1 cellular context compared by ENCODE assay signal in the genomic region with DNA sequence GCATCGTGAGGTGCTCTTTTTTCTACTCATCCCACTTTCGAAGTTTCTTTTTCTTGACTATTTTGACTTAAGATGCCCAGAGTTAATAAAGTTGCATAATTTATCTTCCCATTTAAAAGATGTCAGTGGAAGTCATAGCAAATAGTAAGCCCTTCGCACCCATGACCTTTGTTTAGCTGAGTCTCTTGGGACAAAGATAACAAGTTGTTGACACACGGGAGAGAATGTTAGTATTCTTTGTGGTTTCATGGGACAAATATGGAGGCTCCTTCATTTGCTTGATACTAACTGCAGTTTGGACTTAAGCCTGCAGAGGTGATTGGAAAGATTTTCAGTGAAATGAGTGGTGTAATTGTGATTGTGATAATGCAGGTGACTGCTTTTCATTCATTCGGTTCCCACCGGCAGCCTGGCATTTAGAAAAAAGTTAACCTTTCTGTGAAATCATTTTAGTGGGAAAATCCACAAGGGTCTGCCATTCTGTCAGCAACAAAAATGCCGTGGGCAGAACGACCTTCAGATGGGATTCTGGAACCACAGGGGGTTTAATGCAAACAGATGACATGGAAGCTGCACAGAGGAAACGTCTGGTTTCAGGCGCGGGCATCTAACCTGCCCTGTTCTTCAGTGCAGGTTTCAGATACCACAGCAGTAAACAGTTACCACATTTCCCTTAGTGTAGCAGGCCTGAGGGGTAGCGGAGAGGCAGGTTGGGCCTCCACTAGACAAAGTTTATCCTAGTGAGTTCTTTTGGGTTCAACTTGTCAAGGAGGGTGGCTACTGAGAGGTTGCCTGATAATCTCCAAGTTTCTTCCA.
TF ChIP-seq lines count a peak whose summit lies in the region.

No MANE protein-coding gene starts in this region.

TF ChIP-seq in K562, 482 proteins besides CTCF, POLR2A, EP300 and RAD21 (continued from another document):
- no peak for TF ChIP-seq CEBPG (CRISPR knock-in tag; IDR thresholded peaks at IDR 0.05)
- 0 out of 4 replicates have a peak, but pooled peaks of 1 of the 2 experiments have one; percentile 19 for TF ChIP-seq CEBPG (tag; conservative IDR thresholded peaks at IDR 0.05 in 1 of 2, IDR thresholded peaks at IDR 0.05 in 1 of 2)
- TF ChIP-seq JUN (IDR thresholded peaks at IDR 0.05; ENCODE audit: borderline replicate concordance, low read depth, low read length), result no peak
- TF ChIP-seq JUN (CRISPR knock-in tag; IDR thresholded peaks at IDR 0.05; ENCODE audit: borderline replicate concordance), result no peak
